In the genomic region with DNA sequence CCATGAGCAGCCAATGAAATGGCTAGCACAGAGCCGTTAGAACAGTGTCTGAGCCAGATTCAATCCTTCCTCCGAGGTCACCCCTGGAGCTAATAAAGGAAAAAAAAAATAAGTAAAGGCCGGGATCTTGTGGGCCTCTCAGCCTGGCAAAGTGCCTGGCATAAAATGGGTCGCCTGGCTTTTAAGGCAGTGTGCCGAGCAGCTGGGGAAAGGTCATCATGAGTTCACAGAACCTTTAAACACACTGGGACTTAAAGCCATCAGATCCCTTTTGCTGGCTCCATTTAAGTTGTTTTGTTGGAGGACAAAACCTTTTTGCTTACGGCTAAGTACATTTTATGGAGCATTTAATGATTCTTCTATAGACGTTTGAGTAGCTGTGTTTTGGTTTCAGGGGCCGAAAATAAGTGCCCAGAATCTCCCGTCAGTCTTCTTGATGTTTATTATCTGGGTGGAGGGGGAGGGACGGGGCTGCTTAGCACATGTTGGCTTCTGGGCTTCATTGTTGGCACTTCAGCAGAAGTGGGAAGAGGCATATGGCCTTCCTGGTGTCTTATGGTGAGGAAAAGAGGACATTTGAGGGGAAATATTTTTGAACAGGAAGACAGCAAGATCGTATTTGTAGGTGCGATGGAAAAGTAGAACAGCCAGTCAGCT, we compare ENCODE assay signal across 23 cellular contexts. TPM values are rescaled to one million over a fixed set of nuclear protein-coding genes. Genes with fewer than 3 reads are reported as not detected.
DNase-seq lines count a peak whose midpoint lies in the region; ATAC-seq and TF ChIP-seq lines count a peak whose summit lies in the region.
"Had no signal": no experiment of that assay in that cellular context is flagged by ENCODE, and none has a peak within 500 bp of the region (broad histone marks: within the 10 kb centered on the region; RNA-seq: fewer than 3 reads in every experiment).

No MANE protein-coding gene starts in this region.

- no peaks in the 10 kb centered on the region for H4K20me1 ChIP-seq in PC-9 (ENCODE audit: insufficient read depth)

- peaks cover 24% of the 10 kb centered on the region for H3K9me3 Mint-ChIP-seq in MCF 10A (ENCODE audit: unreplicated experiment)
- H3K9me3 Mint-ChIP-seq: central memory CD8-positive, alpha-beta T cell had no signal

- H3K36me3 ChIP-seq in cardiac muscle cell (no peaks in the 10 kb centered on the region), psoas muscle (ENCODE audit: insufficient read depth in 1 of 2, low read depth in 1 of 2) (peaks cover 0 to 11% of the 10 kb centered on the region in 2 donors), suprapubic skin (no peaks in the 10 kb centered on the region), PC-9 (ENCODE audit: low read depth) (no peaks in the 10 kb centered on the region)
- H3K36me3 ChIP-seq: esophagus muscularis mucosa, pancreas, upper lobe of left lung had no signal

- no peak overlapping the region for H3K4me3 Mint-ChIP-seq in MCF 10A (ENCODE audit: unreplicated experiment)
- H3K4me3 Mint-ChIP-seq: CD8-positive, alpha-beta T cell; central memory CD8-positive, alpha-beta T cell; naive thymus-derived CD4-positive, alpha-beta T cell; stimulated activated naive CD8-positive, alpha-beta T cell treated with anti-CD3 and anti-CD28 coated beads, Interleukin-15, amount 100 ng/mL, for 72 hours; T-cell had no signal

- no peak overlapping the region for H3K27ac Mint-ChIP-seq in MCF 10A (ENCODE audit: low read depth, unreplicated experiment)
- H3K27ac Mint-ChIP-seq: CD8-positive, alpha-beta T cell; naive thymus-derived CD4-positive, alpha-beta T cell; stimulated activated naive CD8-positive, alpha-beta T cell treated with anti-CD3 and anti-CD28 coated beads, Interleukin-15, amount 100 ng/mL, for 72 hours; T-cell had no signal

- no peaks in the 10 kb centered on the region for H3K79me2 ChIP-seq in PC-9 (ENCODE audit: low read depth)

- POLR2A ChIA-PET in MCF 10A (lab: Yijun Ruan, JAX) (no interaction called here), PC-9 (lab: Charles Lee; ENCODE audit: unreplicated experiment) (interaction anchor here (0.6 kb wide), 1 partner anchor 324 kb away, joined by 4 read pairs; no protein-coding TSS in a partner anchor)

- peak overlapping the region; percentile 44 for H3K27ac ChIP-seq in cardiac muscle cell
- peak overlapping the region; percentile 83 for H3K27ac ChIP-seq in psoas muscle
- H3K27ac ChIP-seq in suprapubic skin = no peak overlapping the region
- no peak overlapping the region for H3K27ac ChIP-seq in PC-9
- H3K27ac ChIP-seq: esophagus muscularis mucosa, pancreas, skin epidermis, upper lobe of left lung, VCaP had no signal

- H3K27me3 ChIP-seq in cardiac muscle cell (no peaks in the 10 kb centered on the region), psoas muscle (ENCODE audit: insufficient read depth in 3 of 3, low read length in 2 of 3) (no peaks in the 10 kb centered on the region), suprapubic skin (no peaks in the 10 kb centered on the region), PC-9 (ENCODE audit: insufficient read depth, low read depth) (no peaks in the 10 kb centered on the region; the same call in 1 of the 2 replicates)
- H3K27me3 ChIP-seq: esophagus muscularis mucosa, upper lobe of left lung had no signal

- H3K4me1 ChIP-seq in cardiac muscle cell (ENCODE audit: low read depth) (peaks cover 26% of the 10 kb centered on the region), psoas muscle (peaks cover 80% of the 10 kb centered on the region), suprapubic skin (no peaks in the 10 kb centered on the region), PC-9 (replicated peaks; ENCODE audit: insufficient read depth) (no peaks in the 10 kb centered on the region)
- H3K4me1 ChIP-seq: pancreas, upper lobe of left lung had no signal

- H3K36me3 Mint-ChIP-seq in MCF 10A (ENCODE audit: insufficient read depth, unreplicated experiment) = no peaks in the 10 kb centered on the region
- H3K36me3 Mint-ChIP-seq: CD8-positive, alpha-beta T cell; naive thymus-derived CD4-positive, alpha-beta T cell; T-cell had no signal

- H3K4me2 ChIP-seq in PC-9 = no peak overlapping the region

- H2AFZ ChIP-seq in PC-9 = no peak overlapping the region

- H3F3A ChIP-seq in PC-9 (ENCODE audit: insufficient read depth, low read depth) = 0 out of 2 replicates have a peak, but pooled peaks cover 3% of the 10 kb centered on the region

- WGBS in psoas muscle, 3 donors = 3 to 10% (median 7%) methylated on average over 12 of the region's 12 CpGs
- WGBS in suprapubic skin = 18% methylated on average over 12 of the region's 12 CpGs

- CTCF ChIA-PET in MCF 10A (lab: Yijun Ruan, JAX) = no interaction called here
- CTCF ChIA-PET in PC-9 (lab: Charles Lee) = no interaction called here

- no peaks in the 10 kb centered on the region for H3K9me2 ChIP-seq in PC-9 (ENCODE audit: insufficient read depth)

- peak; percentile 46 to 79 (median 72) for ATAC-seq in psoas muscle
- no peak for ATAC-seq in GM21786 (IDR thresholded peaks at IDR 0.05; ENCODE audit: unreplicated experiment)
- ATAC-seq: CD8-positive, alpha-beta T cell; naive thymus-derived CD4-positive, alpha-beta T cell; pancreas; stimulated activated naive CD8-positive, alpha-beta T cell treated with anti-CD3 and anti-CD28 coated beads, Interleukin-15, amount 100 ng/mL, for 72 hours; T-cell had no signal

- H3K9me3 ChIP-seq in cardiac muscle cell (ENCODE audit: low read depth) = no peaks in the 10 kb centered on the region
- H3K9me3 ChIP-seq in psoas muscle = no peaks in the 10 kb centered on the region
- H3K9me3 ChIP-seq in suprapubic skin = no peaks in the 10 kb centered on the region
- H3K9me3 ChIP-seq in PC-9 (ENCODE audit: insufficient read depth, low read depth) = no peaks in the 10 kb centered on the region
- H3K9me3 ChIP-seq: esophagus muscularis mucosa, pancreas, upper lobe of left lung had no signal

- no peak overlapping the region for H3K4me3 ChIP-seq in cardiac muscle cell
- peak overlapping the region; percentile 49 for H3K4me3 ChIP-seq in psoas muscle
- H3K4me3 ChIP-seq in suprapubic skin = no peak overlapping the region
- H3K4me3 ChIP-seq in PC-9 = no peak overlapping the region
- H3K4me3 ChIP-seq: esophagus muscularis mucosa, pancreas, skin epidermis, upper lobe of left lung had no signal

- TF ChIP-seq CTCF in cardiac muscle cell (IDR thresholded peaks at IDR 0.05; ENCODE audit: low read depth, low read length) (no peak), psoas muscle (IDR thresholded peaks at IDR 0.05) (no peak), suprapubic skin (IDR thresholded peaks at IDR 0.05) (no peak), MCF 10A (IDR thresholded peaks at IDR 0.05; ENCODE audit: unreplicated experiment) (no peak), PC-9 (conservative IDR thresholded peaks at IDR 0.05) (no peak)

- BruUV-seq in MCF 10A (replicated peaks; lab: Mats Ljungman, UMichigan) = no TSS peak
- no TSS peak for BruUV-seq in PC-9 (replicated peaks; lab: Mats Ljungman, UMichigan)

- intact Hi-C loops in psoas muscle (cut with DNase I) = loop anchor here in 1 of 2 donors (2.0 kb wide), 1 partner anchor 29 kb away; no protein-coding TSS in a partner anchor
- intact Hi-C loops in MCF 10A (cut with micrococcal nuclease) = no loop called here
- intact Hi-C loops in PC-9 (cut with micrococcal nuclease; ENCODE audit: unreplicated experiment) = no loop called here

- DNase-seq in NCI-H1092 treated with DMSO at 0.1 percent for 48 hours (lab: John Stamatoyannopoulos, UW) (peak; percentile 96), NCI-H82 treated with DMSO at 0.1 percent for 48 hours (lab: John Stamatoyannopoulos, UW; ENCODE audit: unreplicated experiment) (peak; percentile 92), cardiac muscle cell (ENCODE audit: low read depth in 1 of 2, low spot score in 1 of 2) (peak in 1 of 2 donors; percentile 11), psoas muscle (peak; percentile 45 to 86), suprapubic skin (ENCODE audit: low spot score in 2 of 2) (no peak), MCF 10A (ENCODE audit: unreplicated experiment) (no peak), PC-9 (no peak)
- DNase-seq: activated CD4-positive, alpha-beta T cell treated with anti-CD3 and anti-CD28 coated beads, Interleukin-2, amount 50 U/mL, for 4 hours; CD8-positive, alpha-beta T cell; effector memory CD4-positive, alpha-beta T cell; mammary epithelial cell; naive thymus-derived CD4-positive, alpha-beta T cell; NCI-H1048; NCI-H226; pancreas; stimulated activated naive CD8-positive, alpha-beta T cell treated with anti-CD3 and anti-CD28 coated beads, Interleukin-15, amount 100 ng/mL, for 72 hours; T-cell; upper lobe of left lung had no signal

- no peak for TF ChIP-seq EP300 in suprapubic skin (IDR thresholded peaks at IDR 0.05)

- TF ChIP-seq POLR2A in suprapubic skin (IDR thresholded peaks at IDR 0.05) = no peak

- H3K27me3 Mint-ChIP-seq in MCF 10A (ENCODE audit: insufficient read depth, unreplicated experiment) = no peaks in the 10 kb centered on the region
- H3K27me3 Mint-ChIP-seq: central memory CD8-positive, alpha-beta T cell; naive thymus-derived CD4-positive, alpha-beta T cell; stimulated activated naive CD8-positive, alpha-beta T cell treated with anti-CD3 and anti-CD28 coated beads, Interleukin-15, amount 100 ng/mL, for 72 hours; T-cell had no signal

- H3K4me1 Mint-ChIP-seq in MCF 10A (ENCODE audit: insufficient read depth, unreplicated experiment) = no peaks in the 10 kb centered on the region
- H3K4me1 Mint-ChIP-seq: central memory CD8-positive, alpha-beta T cell; naive thymus-derived CD4-positive, alpha-beta T cell; stimulated activated naive CD8-positive, alpha-beta T cell treated with anti-CD3 and anti-CD28 coated beads, Interleukin-15, amount 100 ng/mL, for 72 hours; T-cell had no signal

RNA-seq across cellular contexts. Expression of a gene that starts 30.9 kb away (rescaled TPM):
- total RNA-seq in cardiac muscle cell = 2.5 and 5.7 TPM in 2 replicates
- polyA plus RNA-seq in cardiac muscle cell = 7.4 and 7.6 TPM in 2 replicates
- 100 to 1,000 TPM; 113 to 141 (median 127) TPM for total RNA-seq in psoas muscle
- polyA plus RNA-seq in psoas muscle = 10 to 100 TPM in 2 of 3 donors, 1 to 10 TPM in 1; 2.8 to 43.8 (median 40.1) TPM
- total RNA-seq in suprapubic skin = under 1 TPM in 2 of 4 donors, not detected in 2; 0.08 to 0.32 TPM
- not detected in 2 replicates for total RNA-seq in MCF 10A (2022)
- not detected in 2 replicates for total RNA-seq in PC-9 (2021)
- total RNA-seq: CD8-positive, alpha-beta T cell; esophagus muscularis mucosa; mammary epithelial cell; naive thymus-derived CD4-positive, alpha-beta T cell; T-cell; upper lobe of left lung had no signal
- polyA plus RNA-seq: mammary epithelial cell; naive thymus-derived CD4-positive, alpha-beta T cell had no signal

Comparison
In these comparisons a context has a peak if more than half of its experiments do, and no peak if none do; other contexts are left out.
1. DNase-seq: peak in NCI-H1092 treated with DMSO at 0.1 percent for 48 hours (single experiment), NCI-H82 treated with DMSO at 0.1 percent for 48 hours (single experiment) and psoas muscle (2 of 2); none in suprapubic skin (0 of 2), MCF 10A (single experiment) and PC-9 (0 of 2).
2. H3K27ac ChIP-seq: peak in cardiac muscle cell (single experiment) and psoas muscle (single experiment); none in suprapubic skin (single experiment) and PC-9 (single experiment).
3. RNA of a gene that starts 30.9 kb away (total RNA-seq): 113 to 141 TPM in psoas muscle; 2.5 to 5.7 TPM in cardiac muscle cell, 0.08 to 0.32 TPM in suprapubic skin, not detected in MCF 10A and not detected in PC-9; every median in the first group is over 10 times any median in the second.